ENCODE assay signal across 8 cellular contexts in the genomic region with DNA sequence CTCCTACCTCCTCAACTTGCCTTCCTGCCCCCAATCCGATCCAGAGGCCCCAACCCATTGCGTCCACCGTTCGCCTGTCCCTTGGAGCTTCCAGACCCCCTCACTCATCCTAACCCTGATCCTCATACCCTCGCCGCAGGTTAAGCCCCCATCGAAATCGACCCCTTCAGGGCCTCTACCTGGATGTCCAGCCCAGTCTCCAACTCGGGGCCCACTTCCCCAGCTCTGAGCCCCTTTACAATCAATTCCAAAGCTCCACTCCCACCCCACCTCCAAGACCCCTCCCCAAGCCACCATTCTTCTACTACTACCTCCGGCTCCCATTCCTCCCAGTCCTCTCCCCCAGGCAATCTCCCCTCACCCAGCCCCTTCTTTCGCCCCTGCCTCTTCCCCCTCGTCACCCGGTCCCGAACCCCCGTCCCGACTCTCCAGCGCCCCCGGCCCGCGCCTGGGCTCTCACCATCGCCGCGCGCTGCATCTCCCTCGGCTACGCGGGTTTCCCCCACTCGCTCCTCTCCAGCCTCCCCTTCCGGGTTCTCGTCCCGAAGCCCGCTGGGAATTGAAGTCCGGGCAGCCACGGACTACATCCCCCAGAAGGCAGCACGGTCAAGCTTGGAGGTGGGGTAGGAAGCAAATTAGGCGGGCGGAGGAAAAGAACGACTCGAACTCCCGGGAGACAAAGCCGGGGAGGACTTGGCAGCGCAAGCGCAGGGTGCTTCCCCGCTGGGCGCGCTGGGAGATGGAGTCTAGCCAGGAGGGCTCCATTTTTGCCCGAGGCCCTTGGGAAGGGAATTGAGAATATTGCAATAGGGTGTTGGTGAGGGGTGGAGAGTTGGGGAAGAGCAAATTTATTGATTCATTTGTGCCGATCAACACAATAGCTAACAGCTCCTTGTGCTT. TPM values are rescaled to one million over a fixed set of nuclear protein-coding genes. Genes with fewer than 3 reads are reported as not detected.
DNase-seq lines count a peak whose midpoint lies in the region; ATAC-seq, FAIRE-seq and TF ChIP-seq lines count a peak whose summit lies in the region.

A gene with protein sequence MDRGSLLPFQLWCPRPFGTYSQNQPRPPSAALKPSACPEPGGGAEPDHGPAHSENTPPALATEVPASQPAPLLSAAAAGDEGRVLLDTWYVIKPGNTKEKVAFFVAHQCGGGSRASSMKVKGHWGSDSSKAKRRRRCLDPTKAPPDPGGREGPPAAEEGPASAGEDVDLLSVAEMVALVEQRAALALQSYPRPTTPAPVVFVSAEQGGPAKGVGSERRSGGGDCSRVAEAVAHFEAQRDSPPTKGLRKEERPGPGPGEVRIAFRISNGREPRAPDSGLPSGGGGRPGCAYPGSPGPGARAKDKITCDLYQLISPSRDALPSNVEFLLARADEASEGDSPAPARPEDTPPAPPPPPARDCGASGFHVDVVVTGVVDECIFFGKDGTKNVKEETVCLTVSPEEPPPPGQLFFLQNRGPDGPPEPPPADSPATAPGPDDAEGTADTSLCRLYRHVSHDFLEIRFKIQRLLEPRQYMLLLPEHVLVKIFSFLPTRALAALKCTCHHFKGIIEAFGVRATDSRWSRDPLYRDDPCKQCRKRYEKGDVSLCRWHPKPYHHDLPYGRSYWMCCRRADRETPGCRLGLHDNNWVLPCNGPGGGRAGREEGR (minus strand): TSS at position 508 of the 900 bp plus-strand sequence. CDS start 17,401 bp downstream, outside the sequence.

- H3K36me3 Mint-ChIP-seq in T-helper 1 cell treated with Interleukin-12 subunit alpha and Interleukin-12 subunit beta and Interleukin-4 antibody, amounts not matched to agents 30 μg/mL and 1 μg/mL, for 36 hours (ENCODE audit: low read depth), result peaks cover 1% of the 10 kb centered on the region

- H3K4me1 Mint-ChIP-seq in T-helper 1 cell treated with Interleukin-12 subunit alpha and Interleukin-12 subunit beta and Interleukin-4 antibody, amounts not matched to agents 30 μg/mL and 1 μg/mL, for 36 hours (ENCODE audit: low read depth), result peaks cover 19% of the 10 kb centered on the region

- FAIRE-seq in GM12892 (lab: Jason Lieb, UNC), result peak; percentile 99

- intact Hi-C loops in left cardiac atrium (cut with DNase I) (no loop called here), posterior vena cava (cut with DNase I) (no loop called here)

- no peaks in the 10 kb centered on the region for H3K9me3 Mint-ChIP-seq in T-helper 1 cell treated with Interleukin-12 subunit alpha and Interleukin-12 subunit beta and Interleukin-4 antibody, amounts not matched to agents 30 μg/mL and 1 μg/mL, for 36 hours

- H3K27me3 Mint-ChIP-seq in T-helper 1 cell treated with Interleukin-12 subunit alpha and Interleukin-12 subunit beta and Interleukin-4 antibody, amounts not matched to agents 30 μg/mL and 1 μg/mL, for 36 hours (ENCODE audit: low read depth), result no peaks in the 10 kb centered on the region

- DNase-seq in GM12892 (ENCODE audit: insufficient read length), result peak; percentile 96
- DNase-seq in NCI-H1694 (lab: John Stamatoyannopoulos, UW), result peak; percentile 98
- peak; percentile 67 to 99 (median 97) for DNase-seq in amygdala (lab: John Stamatoyannopoulos, UW)
- peak; percentile 97 for DNase-seq in left cardiac atrium
- DNase-seq in posterior vena cava (ENCODE audit: low spot score), result peak; percentile 98
- peak; percentile 97 for DNase-seq in ureter (ENCODE audit: low spot score)

- H3K4me3 Mint-ChIP-seq in T-helper 1 cell treated with Interleukin-12 subunit alpha and Interleukin-12 subunit beta and Interleukin-4 antibody, amounts not matched to agents 30 μg/mL and 1 μg/mL, for 36 hours, result peak within 1 kb of the TSS; percentile 96

- TF ChIP-seq POLR2A in GM12892 (IDR thresholded peaks at IDR 0.05; ENCODE audit: low read depth, low read length), result peak; percentile 78; the same call in 1 of the 2 replicates

- peak within 1 kb of the TSS; percentile 96 for H3K27ac Mint-ChIP-seq in T-helper 1 cell treated with Interleukin-12 subunit alpha and Interleukin-12 subunit beta and Interleukin-4 antibody, amounts not matched to agents 30 μg/mL and 1 μg/mL, for 36 hours

- peak; percentile 83 for ATAC-seq in HG02852 (IDR thresholded peaks at IDR 0.05; ENCODE audit: unreplicated experiment)
- ATAC-seq in left cardiac atrium, result peak; percentile 99

RNA-seq across cellular contexts. Expression of the gene that starts here (rescaled TPM):
- 7.3 TPM for polyA plus RNA-seq in GM12892 (2012; ENCODE audit: missing spikeins)
- total RNA-seq in left cardiac atrium (10 to 100 TPM in 1 of 2 donors, 1 to 10 TPM in 1; 9.6 to 10.8 TPM), posterior vena cava (10 to 100 TPM; 11.2 to 12.3 TPM), ureter (24.8 TPM)

Comparison
In these comparisons a context has a peak if more than half of its experiments do, and no peak if none do; other contexts are left out.
1. Peak in every context shown above with its lines: DNase-seq and ATAC-seq.